ENCODE assay signal across 19 cellular contexts in genomic region chr21:41428847-41429246, GRCh38. TPM values are rescaled to one million over a fixed set of nuclear protein-coding genes. Genes with fewer than 3 reads are reported as not detected.
A peak's percentile ranks its signal among the peaks of the same experiment; 100 is the strongest.
DNase-seq lines count a peak whose midpoint lies in the region; ATAC-seq, FAIRE-seq and TF ChIP-seq lines count a peak whose summit lies in the region.
"Had no signal": no experiment of that assay in that cellular context is flagged by ENCODE, and none has a peak within 500 bp of the region (broad histone marks: within the 10 kb centered on the region; RNA-seq: fewer than 3 reads in every experiment).

No MANE protein-coding gene starts in this region.

- TF ChIP-seq POLR2A in GM12878 (IDR thresholded peaks at IDR 0.05; ENCODE audit: low read depth, low read length) = 0 out of 2 replicates have a peak, but pooled peaks have one; percentile 44

- no peaks in the 10 kb centered on the region for H3K27me3 Mint-ChIP-seq in activated T-cell treated with anti-CD3 and anti-CD28 coated beads, Interleukin-2, amount 50 U/mL, for 24 hours
- no peaks in the 10 kb centered on the region for H3K27me3 Mint-ChIP-seq in CD8-positive, alpha-beta T cell (ENCODE audit: low read depth)
- no peaks in the 10 kb centered on the region for H3K27me3 Mint-ChIP-seq in stimulated activated naive CD8-positive, alpha-beta T cell treated with anti-CD3 and anti-CD28 coated beads, Interleukin-15, amount 100 ng/mL, for 72 hours

- H3K9ac ChIP-seq in BLaER1 (no peak overlapping the region), GM12878 (ENCODE audit: control insufficient read depth, insufficient read depth, low read length) (peak overlapping the region; percentile 100)
- H3K9ac ChIP-seq: KMS-11 had no signal

- peaks cover 53% of the 10 kb centered on the region for H3K36me3 Mint-ChIP-seq in activated T-cell treated with anti-CD3 and anti-CD28 coated beads, Interleukin-2, amount 50 U/mL, for 24 hours (ENCODE audit: low read depth)
- H3K36me3 Mint-ChIP-seq in CD8-positive, alpha-beta T cell = peaks cover 62% of the 10 kb centered on the region

- POLR2A ChIA-PET in CD8-positive, alpha-beta T cell (lab: Charles Lee) = no interaction called here
- POLR2A ChIA-PET in GM12878 (lab: Charles Lee) = interaction anchor here (1.3 to 7.8 kb wide), 2 partner anchors 60 to 146 kb away, joined by 3 to 80 read pairs; no protein-coding TSS in a partner anchor

- no peak for TF ChIP-seq EP300 in GM12878 (IDR thresholded peaks at IDR 0.05; ENCODE audit: borderline replicate concordance in 1 of 2, control insufficient read depth in 1 of 2, low read depth in 2 of 2, low read length in 2 of 2)

- TF ChIP-seq RAD21 in GM12878 (IDR thresholded peaks at IDR 0.05; ENCODE audit: insufficient read depth, low read depth, low read length) = no peak

- H3K9me3 ChIP-seq in BLaER1 = peaks cover 8% of the 10 kb centered on the region
- H3K9me3 ChIP-seq in CD8-positive, alpha-beta T cell (ENCODE audit: low read length) = no peaks in the 10 kb centered on the region
- peaks cover 8% of the 10 kb centered on the region for H3K9me3 ChIP-seq in GM12878 (replicated peaks; ENCODE audit: control insufficient read depth, insufficient read depth, low read length)
- H3K9me3 ChIP-seq: BE2C, SJSA1 had no signal

- peaks cover 89% of the 10 kb centered on the region for H3K79me2 ChIP-seq in GM12878 (ENCODE audit: control insufficient read depth, insufficient read depth, low read length)

- no peak for TF ChIP-seq CTCF in CD8-positive, alpha-beta T cell (IDR thresholded peaks at IDR 0.05)
- no peak for TF ChIP-seq CTCF in GM12878 (IDR thresholded peaks at IDR 0.05 in 2 of 3, conservative IDR thresholded peaks at IDR 0.05 in 1 of 3; ENCODE audit: control insufficient read depth in 2 of 3, extremely low read depth in 1 of 3, insufficient read depth in 1 of 3, low read depth in 3 of 3, low read length in 3 of 3)

- H3K4me1 ChIP-seq in BLaER1 (peaks cover 88% of the 10 kb centered on the region), GM12878 (ENCODE audit: control insufficient read depth, insufficient read depth, low read length) (peaks cover 48% of the 10 kb centered on the region)
- peaks cover 14% of the 10 kb centered on the region for H3K4me1 ChIP-seq in CD8-positive, alpha-beta T cell (ENCODE audit: insufficient read depth, low read length)
- H3K4me1 ChIP-seq: BE2C had no signal

- RAD21 ChIA-PET in GM12878 (lab: Charles Lee; ENCODE audit: unreplicated experiment) = interaction anchor here (0.6 to 1.4 kb wide), 2 partner anchors 24 to 62 kb away, joined by 3 to 4 read pairs; no protein-coding TSS in a partner anchor

- H3K27me3 ChIP-seq in BLaER1 = peaks cover 25% of the 10 kb centered on the region
- no peaks in the 10 kb centered on the region for H3K27me3 ChIP-seq in CD8-positive, alpha-beta T cell (ENCODE audit: insufficient read depth, low read length)
- H3K27me3 ChIP-seq in GM12878 (replicated peaks in 1 of 2; ENCODE audit: control insufficient read depth in 2 of 2, insufficient read depth in 2 of 2, low read length in 1 of 2) = no peaks in the 10 kb centered on the region
- H3K27me3 ChIP-seq: BE2C, SJSA1 had no signal

- in situ Hi-C loops in GM12878 (cut with MboI) = no loop called here

- 96% methylated on average over 6 of the region's 6 CpGs for WGBS in GM12878 (ENCODE audit: insufficient coverage, insufficient replicate concordance, low lambda C conversion rate, missing lambda C conversion rate)

- H2AFZ ChIP-seq in GM12878 (ENCODE audit: control insufficient read depth, low read depth, low read length) = no peak overlapping the region
- H2AFZ ChIP-seq: PC-9 had no signal

- no peak for ATAC-seq in CD8-positive, alpha-beta T cell
- no peak for ATAC-seq in GM12878
- ATAC-seq in stimulated activated naive CD8-positive, alpha-beta T cell treated with anti-CD3 and anti-CD28 coated beads, Interleukin-15, amount 100 ng/mL, for 72 hours = no peak
- ATAC-seq: HepG2 had no signal

- CTCF ChIA-PET in CD8-positive, alpha-beta T cell (lab: Charles Lee) = no interaction called here
- CTCF ChIA-PET in GM12878 (lab: Yijun Ruan, JAX) = interaction anchor here (1.4 to 3.7 kb wide), 2 partner anchors 17 to 146 kb away, joined by 4 to 15 read pairs; no protein-coding TSS in a partner anchor

- peak overlapping the region; percentile 93 for H3K4me2 ChIP-seq in BLaER1
- peak overlapping the region; percentile 90 for H3K4me2 ChIP-seq in GM12878 (ENCODE audit: control insufficient read depth, insufficient read depth)
- H3K4me2 ChIP-seq: KMS-11, PC-9 had no signal

- peak overlapping the region; percentile 7 for H3K27ac Mint-ChIP-seq in activated T-cell treated with anti-CD3 and anti-CD28 coated beads, Interleukin-2, amount 50 U/mL, for 24 hours
- peak overlapping the region; percentile 45 for H3K27ac Mint-ChIP-seq in CD8-positive, alpha-beta T cell
- H3K27ac Mint-ChIP-seq in stimulated activated naive CD8-positive, alpha-beta T cell treated with anti-CD3 and anti-CD28 coated beads, Interleukin-15, amount 100 ng/mL, for 72 hours = no peak overlapping the region

- intact Hi-C loops in CD8-positive, alpha-beta T cell (cut with DNase I, micrococcal nuclease) = no loop called here
- intact Hi-C loops in GM12878 (cut with micrococcal nuclease; ENCODE audit: unreplicated experiment) = no loop called here

- H4K20me1 ChIP-seq in BLaER1 (no peaks in the 10 kb centered on the region), GM12878 (ENCODE audit: control insufficient read depth, insufficient read depth) (peaks cover 26% of the 10 kb centered on the region)

- H3K4me1 Mint-ChIP-seq in activated T-cell treated with anti-CD3 and anti-CD28 coated beads, Interleukin-2, amount 50 U/mL, for 24 hours (ENCODE audit: low read depth) = peaks cover 57% of the 10 kb centered on the region
- peaks cover 33% of the 10 kb centered on the region for H3K4me1 Mint-ChIP-seq in CD8-positive, alpha-beta T cell (ENCODE audit: low read depth)
- peaks cover 35% of the 10 kb centered on the region for H3K4me1 Mint-ChIP-seq in stimulated activated naive CD8-positive, alpha-beta T cell treated with anti-CD3 and anti-CD28 coated beads, Interleukin-15, amount 100 ng/mL, for 72 hours

- BruUV-seq in GM12878 (replicated peaks; lab: Mats Ljungman, UMichigan) = no TSS peak

- H3K27ac ChIP-seq in BLaER1 = no peak overlapping the region
- H3K27ac ChIP-seq in CD8-positive, alpha-beta T cell (ENCODE audit: low read depth, low read length) = no peak overlapping the region
- peak overlapping the region; percentile 100 for H3K27ac ChIP-seq in GM12878 (ENCODE audit: control insufficient read depth, insufficient read depth)
- H3K27ac ChIP-seq: KMS-11, PC-9, SJSA1 had no signal

- H3K9me3 Mint-ChIP-seq in activated T-cell treated with anti-CD3 and anti-CD28 coated beads, Interleukin-2, amount 50 U/mL, for 24 hours = no peaks in the 10 kb centered on the region
- H3K9me3 Mint-ChIP-seq in CD8-positive, alpha-beta T cell = no peaks in the 10 kb centered on the region
- H3K9me3 Mint-ChIP-seq in stimulated activated naive CD8-positive, alpha-beta T cell treated with anti-CD3 and anti-CD28 coated beads, Interleukin-15, amount 100 ng/mL, for 72 hours = no peaks in the 10 kb centered on the region

- H3K4me3 Mint-ChIP-seq in activated T-cell treated with anti-CD3 and anti-CD28 coated beads, Interleukin-2, amount 50 U/mL, for 24 hours = no peak overlapping the region
- H3K4me3 Mint-ChIP-seq in CD8-positive, alpha-beta T cell = no peak overlapping the region
- H3K4me3 Mint-ChIP-seq in stimulated activated naive CD8-positive, alpha-beta T cell treated with anti-CD3 and anti-CD28 coated beads, Interleukin-15, amount 100 ng/mL, for 72 hours = no peak overlapping the region

- SMC1A ChIA-PET in GM12878 (lab: Charles Lee; ENCODE audit: uncharacterized antibody, unreplicated experiment) = interaction anchor here (4.2 to 5.6 kb wide), 2 partner anchors 60 to 146 kb away, joined by 19 to 47 read pairs; no protein-coding TSS in a partner anchor

- FAIRE-seq in GM12878 (lab: Jason Lieb, UNC) = no peak
- FAIRE-seq: G401.6, H1, HepG2 had no signal

- DNase-seq in activated T-cell treated with anti-CD3 and anti-CD28 coated beads, Interleukin-2, amount 50 U/mL, for 24 hours = no peak
- no peak for DNase-seq in activated T-cell treated with anti-CD3 and anti-CD28 coated beads for 4 hours
- DNase-seq in CD8-positive, alpha-beta T cell = peak in 1 of 7 experiments; percentile 27
- DNase-seq in GM12878 (ENCODE audit: low read depth, low spot score) = no peak
- DNase-seq in HPDE6-E6E7 (ENCODE audit: extremely low spot score) = no peak
- no peak for DNase-seq in stimulated activated naive CD8-positive, alpha-beta T cell treated with anti-CD3 and anti-CD28 coated beads, Interleukin-15, amount 100 ng/mL, for 72 hours
- DNase-seq: BE2C, DND-41, NCI-H1048, NCI-H146, NCI-H2081, NCI-H748 treated with DMSO at 0.1 percent for 48 hours, PC-9 had no signal

- 0 out of 2 replicates have a peak, but pooled peaks cover 4% of the 10 kb centered on the region for H3K36me3 ChIP-seq in BLaER1
- peaks cover 23% of the 10 kb centered on the region for H3K36me3 ChIP-seq in CD8-positive, alpha-beta T cell (ENCODE audit: insufficient read depth, low read length)
- peaks cover 10 to 56% of the 10 kb centered on the region in 2 experiments for H3K36me3 ChIP-seq in GM12878 (ENCODE audit: control insufficient read depth in 2 of 2, insufficient read depth in 2 of 2, low read length in 1 of 2)
- H3K36me3 ChIP-seq: BE2C, SJSA1 had no signal

- H3K4me3 ChIP-seq in BLaER1 (no peak overlapping the region), GM12878 (peak overlapping the region; percentile 93)
- no peak overlapping the region for H3K4me3 ChIP-seq in CD8-positive, alpha-beta T cell (ENCODE audit: low read depth, low read length)
- H3K4me3 ChIP-seq: PC-9, SJSA1 had no signal

RNA-seq across cellular contexts. Expression of gene MX1, which starts 2.8 kb away (rescaled TPM):
- total RNA-seq in CD8-positive, alpha-beta T cell = 10 to 100 TPM; 69.1 to 71.0 TPM
- 488 and 545 TPM in 2 replicates for total RNA-seq in GM12878 (2013; cell fraction: nucleolus; rRNA removed)
- total RNA-seq in GM12878 (2014; rRNA removed) = 385 and 432 TPM in 2 replicates
- 354 and 364 TPM in 2 replicates for total RNA-seq in GM12878 (2014; rRNA removed; fragmentation: Illumina TruSeq; extraction: Trizol)
- total RNA-seq in GM12878 (2021) = 380 and 405 TPM in 2 replicates
- 255 TPM for polyA plus RNA-seq in GM12878 (2011; ENCODE audit: low read depth)
- 337 and 367 TPM in 2 replicates for polyA plus RNA-seq in GM12878 (2011; rRNA removed)
- polyA plus RNA-seq in GM12878 (2011; cell fraction: cytosol; rRNA removed) = 403 and 416 TPM in 2 replicates
- 596 and 625 TPM in 2 replicates for polyA plus RNA-seq in GM12878 (2011; cell fraction: nucleus; rRNA removed)
- polyA plus RNA-seq in GM12878 (2012) = 327 and 366 TPM in 2 replicates
- 293 and 352 TPM in 2 replicates for polyA plus RNA-seq in GM12878 (2014; fragmentation: Illumina TruSeq; extraction: Trizol)
- polyA plus RNA-seq in GM12878 (2014; fragmentation: Nextera tagmentation; extraction: Ambion mirVana) = 10 to 100 TPM; 75.9 to 90.9 TPM
- polyA plus RNA-seq in GM12878 (2014; rRNA removed) = 308 and 311 TPM in 2 replicates
- 100 to 1,000 TPM; 242 to 247 TPM for polyA plus RNA-seq in GM12878 (2016; fragmentation: Nextera tagmentation; extraction: Ambion mirVana)
- polyA minus RNA-seq in GM12878 (2011; rRNA and poly(A)+ RNA removed) = 680 and 808 TPM in 2 replicates
- polyA minus RNA-seq in GM12878 (2011; cell fraction: cytosol; rRNA and poly(A)+ RNA removed) = 217 and 223 TPM in 2 replicates
- 429 and 648 TPM in 2 replicates for polyA minus RNA-seq in GM12878 (2011; cell fraction: nucleus; rRNA and poly(A)+ RNA removed)

Comparison
In these comparisons a context has a peak if more than half of its experiments do, and no peak if none do; other contexts are left out.
1. H3K27ac Mint-ChIP-seq: peak in activated T-cell treated with anti-CD3 and anti-CD28 coated beads, Interleukin-2, amount 50 U/mL, for 24 hours (single experiment) and CD8-positive, alpha-beta T cell (single experiment); none in stimulated activated naive CD8-positive, alpha-beta T cell treated with anti-CD3 and anti-CD28 coated beads, Interleukin-15, amount 100 ng/mL, for 72 hours (0 of 2).
2. RNA of gene MX1, which starts 2.8 kb away (total RNA-seq): 354 to 545 TPM in GM12878; 69.1 to 71.0 TPM in CD8-positive, alpha-beta T cell; every median in the first group is over 4 times any median in the second.